8 cellular contexts compared by ENCODE assay signal in the genomic region with DNA sequence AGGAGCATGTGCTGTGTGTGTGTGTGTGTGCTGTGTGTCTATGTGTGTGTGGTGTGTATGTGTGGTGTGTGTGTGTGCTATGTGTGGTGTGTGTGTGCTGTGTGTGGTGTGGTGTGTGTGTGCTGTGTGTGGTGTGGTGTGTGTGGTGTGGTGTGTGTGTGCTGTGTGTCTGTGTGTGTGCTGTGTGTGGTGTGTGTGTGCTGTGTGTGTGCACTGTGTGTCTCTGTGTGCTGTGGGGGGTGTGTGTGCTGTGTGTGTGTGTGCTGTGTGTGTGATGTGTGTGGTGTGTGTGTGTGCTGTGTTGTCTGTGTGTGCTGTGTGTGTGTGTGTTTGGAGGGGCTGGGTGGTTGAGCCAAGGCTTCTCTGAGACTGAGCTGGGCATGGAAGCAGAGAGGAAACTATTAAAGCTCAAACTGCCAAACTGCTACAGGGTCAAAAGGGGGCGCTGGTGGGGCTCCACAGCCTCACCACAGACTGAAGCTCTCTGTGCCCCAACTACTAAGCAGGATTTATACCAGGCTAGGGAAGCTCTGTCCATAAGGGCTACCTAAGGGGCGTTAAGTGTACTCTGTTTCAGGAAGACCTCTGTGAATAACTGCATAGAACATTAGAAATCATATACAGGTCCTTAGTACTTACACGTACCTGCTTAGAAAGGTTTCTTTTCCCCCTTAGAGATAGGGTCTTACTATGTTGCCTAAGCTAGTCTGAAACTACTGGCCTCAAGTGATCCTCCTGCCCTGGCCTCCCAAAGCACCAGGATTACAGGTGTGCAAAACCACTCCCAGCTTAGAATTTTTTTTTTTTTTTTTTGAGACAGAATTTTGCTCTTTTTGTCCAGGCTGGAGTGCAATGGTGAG. TPM values are rescaled to one million over a fixed set of nuclear protein-coding genes. Genes with fewer than 3 reads are reported as not detected.
DNase-seq lines count a peak whose midpoint lies in the region; ATAC-seq and TF ChIP-seq lines count a peak whose summit lies in the region.

No MANE protein-coding gene starts in this region.

- TF ChIP-seq CTCF in AG09309 (IDR thresholded peaks at IDR 0.05; ENCODE audit: control insufficient read depth, insufficient read depth, low read depth, low read length, missing control alignments) (peak; percentile 78), GM23338 (conservative IDR thresholded peaks at IDR 0.05; ENCODE audit: low read depth in 2 of 2) (peak; percentile 81 to 85), OCI-LY3 (IDR thresholded peaks at IDR 0.05; ENCODE audit: low read depth, low read length) (peak; percentile 60), osteocyte (IDR thresholded peaks at IDR 0.05) (peak; percentile 63), uterus (IDR thresholded peaks at IDR 0.05) (peak in 3 of 4 experiments; percentile 17 to 24 (median 23))

- H4K20me1 ChIP-seq in GM23338 (replicated peaks; ENCODE audit: insufficient read depth) = no peaks in the 10 kb centered on the region
- H4K20me1 ChIP-seq in OCI-LY3 (ENCODE audit: insufficient read depth, low read length) = no peaks in the 10 kb centered on the region

- ATAC-seq in GM23338 (peak; percentile 95), GM18502 (IDR thresholded peaks at IDR 0.05; ENCODE audit: poor library complexity, unreplicated experiment) (no peak)

- H3K27ac Mint-ChIP-seq in GM23338 (no peak overlapping the region), osteocyte (ENCODE audit: unreplicated experiment) (no peak overlapping the region)

- no peaks in the 10 kb centered on the region for H3K4me1 ChIP-seq in GM23338 (ENCODE audit: insufficient read depth)
- no peaks in the 10 kb centered on the region for H3K4me1 ChIP-seq in OCI-LY3 (ENCODE audit: low read length)
- H3K4me1 ChIP-seq in uterus = no peaks in the 10 kb centered on the region

- H3K9me3 Mint-ChIP-seq in GM23338 = no peaks in the 10 kb centered on the region
- H3K9me3 Mint-ChIP-seq in osteocyte (ENCODE audit: unreplicated experiment) = no peaks in the 10 kb centered on the region

- intact Hi-C loops in uterus (cut with DNase I; ENCODE audit: low total_unique reads) = no loop called here

- H3K36me3 ChIP-seq in GM23338 (ENCODE audit: insufficient read depth) = no peaks in the 10 kb centered on the region
- H3K36me3 ChIP-seq in OCI-LY3 (replicated peaks; ENCODE audit: low read depth, low read length) = peaks cover 33% of the 10 kb centered on the region
- no peaks in the 10 kb centered on the region for H3K36me3 ChIP-seq in uterus

- no peak overlapping the region for H3K4me3 ChIP-seq in AG09309 (ENCODE audit: control insufficient read depth, low read depth, low read length)
- H3K4me3 ChIP-seq in GM23338 = no peak overlapping the region
- no peak overlapping the region for H3K4me3 ChIP-seq in OCI-LY3 (ENCODE audit: low read length)
- no peak overlapping the region for H3K4me3 ChIP-seq in uterus

- H3K4me2 ChIP-seq in GM23338 (no peak overlapping the region), OCI-LY3 (ENCODE audit: low read length) (no peak overlapping the region)

- DNase-seq in AG09309 (ENCODE audit: low read depth) = no peak
- peak; percentile 83 for DNase-seq in GM23338 (ENCODE audit: low spot score)
- DNase-seq in activated T-cell treated with anti-CD3 and anti-CD28 coated beads for 24 hours (ENCODE audit: low read depth) = peak; percentile 42
- DNase-seq in fibroblast of gingiva (ENCODE audit: low read depth) = peak; percentile 48
- DNase-seq in osteocyte (ENCODE audit: extremely low spot score, unreplicated experiment) = no peak
- DNase-seq in uterus = no peak

- H3K9me3 ChIP-seq in OCI-LY3 (ENCODE audit: insufficient read depth, low read length) (no peaks in the 10 kb centered on the region), uterus (no peaks in the 10 kb centered on the region)

- H3K27me3 Mint-ChIP-seq in GM23338 (ENCODE audit: insufficient read depth, low read depth, poor library complexity) (peaks cover 6% of the 10 kb centered on the region), osteocyte (ENCODE audit: unreplicated experiment) (no peaks in the 10 kb centered on the region)

- H3K27me3 ChIP-seq in GM23338 (ENCODE audit: insufficient read depth) (no peaks in the 10 kb centered on the region), OCI-LY3 (ENCODE audit: low read depth, low read length) (no peaks in the 10 kb centered on the region), uterus (no peaks in the 10 kb centered on the region)

- H3K79me2 ChIP-seq in GM23338 (replicated peaks; ENCODE audit: insufficient read depth) (no peaks in the 10 kb centered on the region), OCI-LY3 (ENCODE audit: low read length) (no peaks in the 10 kb centered on the region)

- no peak overlapping the region for H3K9ac ChIP-seq in OCI-LY3 (ENCODE audit: low read length)

- H3K27ac ChIP-seq in GM23338 (ENCODE audit: low read depth) = no peak overlapping the region
- no peak overlapping the region for H3K27ac ChIP-seq in OCI-LY3 (ENCODE audit: low read length)
- H3K27ac ChIP-seq in uterus = no peak overlapping the region

- H3K4me1 Mint-ChIP-seq in GM23338 (no peaks in the 10 kb centered on the region), osteocyte (ENCODE audit: unreplicated experiment) (no peaks in the 10 kb centered on the region)

- no peak overlapping the region for H2AFZ ChIP-seq in GM23338
- no peak overlapping the region for H2AFZ ChIP-seq in OCI-LY3 (ENCODE audit: low read depth, low read length)

- H3K36me3 Mint-ChIP-seq in GM23338 (ENCODE audit: low read depth) (peaks cover 31% of the 10 kb centered on the region), osteocyte (ENCODE audit: unreplicated experiment) (peaks cover 41% of the 10 kb centered on the region)

- TF ChIP-seq POLR2A in uterus (IDR thresholded peaks at IDR 0.05) = no peak

- no peaks in the 10 kb centered on the region for H3K9me2 ChIP-seq in GM23338 (ENCODE audit: insufficient read depth)

- H3K4me3 Mint-ChIP-seq in GM23338 = no peak overlapping the region
- H3K4me3 Mint-ChIP-seq in osteocyte (ENCODE audit: unreplicated experiment) = no peak overlapping the region

- H3F3A ChIP-seq in GM23338 (replicated peaks; ENCODE audit: low read depth) = no peaks in the 10 kb centered on the region; the same call in 1 of the 2 replicates

TF ChIP-seq in GM23338, 12 proteins besides CTCF, POLR2A, EP300 and RAD21 (continues in another document):
- TF ChIP-seq ZNF114 (CRISPR knock-in tag; IDR thresholded peaks at IDR 0.05) = no peak

RNA-seq across cellular contexts. Expression of a gene that starts 27.8 kb away (rescaled TPM):
- 6.4 and 13.8 TPM in 2 replicates for total RNA-seq in GM23338 (2014; rRNA removed; shearing (Covaris generic))
- 3.0 and 4.0 TPM in 2 replicates for polyA plus RNA-seq in GM23338 (2016; fragmentation: Nextera tagmentation; extraction: Ambion mirVana)
- total RNA-seq in osteocyte (7.3 and 9.1 TPM in 2 replicates), uterus (10 to 100 TPM in 2 of 4 donors, 1 to 10 TPM in 2; 8.2 to 26.8 (median 17.5) TPM)

RNA-seq across cellular contexts. Expression of a gene that starts 36.9 kb away (rescaled TPM):
- not detected in 2 replicates for total RNA-seq in GM23338 (2014; rRNA removed; shearing (Covaris generic))
- 0.70 TPM in 1 of 2 replicates, not detected in the other for polyA plus RNA-seq in GM23338 (2016; fragmentation: Nextera tagmentation; extraction: Ambion mirVana)
- not detected in 2 replicates for total RNA-seq in osteocyte
- total RNA-seq in uterus = 1 to 10 TPM in 1 of 4 donors, not detected in 3; 1.0 TPM

RNA-seq across cellular contexts. Expression of a gene that starts 41.2 kb away (rescaled TPM):
- total RNA-seq in GM23338 (2014; rRNA removed; shearing (Covaris generic)) = 0.08 and 0.49 TPM in 2 replicates
- 0.05 and 0.08 TPM in 2 replicates for polyA plus RNA-seq in GM23338 (2016; fragmentation: Nextera tagmentation; extraction: Ambion mirVana)
- total RNA-seq in osteocyte (not detected in 2 replicates), uterus (under 1 TPM in 1 of 4 donors, not detected in 3; 0.55 TPM)

RNA-seq across cellular contexts. Expression of a gene that starts 54.1 kb away (rescaled TPM):
- 47.1 and 60.5 TPM in 2 replicates for total RNA-seq in GM23338 (2014; rRNA removed; shearing (Covaris generic))
- 13.9 and 14.3 TPM in 2 replicates for polyA plus RNA-seq in GM23338 (2016; fragmentation: Nextera tagmentation; extraction: Ambion mirVana)
- total RNA-seq in osteocyte (41.3 and 49.7 TPM in 2 replicates), uterus (100 to 1,000 TPM in 3 of 4 donors, 10 to 100 TPM in 1; 72.1 to 187 (median 144) TPM)

Comparison
In these comparisons a context has a peak if more than half of its experiments do, and no peak if none do; other contexts are left out.
1. DNase-seq: peak in GM23338 (single experiment), activated T-cell treated with anti-CD3 and anti-CD28 coated beads for 24 hours (single experiment) and fibroblast of gingiva (single experiment); none in AG09309 (single experiment), osteocyte (single experiment) and uterus (0 of 2).
2. CTCF ChIP-seq: peak in every context shown above with its lines; median percentile 83 in GM23338; 78 in AG09309; 63 in osteocyte; 60 in OCI-LY3; 23 in uterus.